18 cellular contexts compared by ENCODE assay signal in genomic region chr7:25995893-25996529, GRCh38.
A peak's percentile ranks its signal among the peaks of the same experiment; 100 is the strongest.
DNase-seq lines count a peak whose midpoint lies in the region; ATAC-seq, FAIRE-seq and TF ChIP-seq lines count a peak whose summit lies in the region.
"Had no signal": no experiment of that assay in that cellular context is flagged by ENCODE, and none has a peak within 500 bp of the region (broad histone marks: within the 10 kb centered on the region; RNA-seq: fewer than 3 reads in every experiment).

No MANE protein-coding gene starts in this region.

- H3K9me2 ChIP-seq in HCT116 (ENCODE audit: insufficient read depth) = no peaks in the 10 kb centered on the region; the same call in 1 of the 2 replicates

- no peak for FAIRE-seq in D721Med (lab: Jason Lieb, UNC)
- FAIRE-seq: GM12891 had no signal

- no peaks in the 10 kb centered on the region for H3K79me2 ChIP-seq in HCT116 (ENCODE audit: insufficient read depth, low read length)

- no peak overlapping the region for H3K27ac Mint-ChIP-seq in T-helper 2 cell treated with Interferon-gamma antibody and Interleukin-4, amounts not matched to agents 5 μg/mL and 100 μg/mL, for 36 hours
- no peak overlapping the region for H3K27ac Mint-ChIP-seq in activated naive CD4-positive, alpha-beta T cell treated with anti-CD3 and anti-CD28 coated beads, Interleukin-2, amount 50 U/mL, for 72 hours
- H3K27ac Mint-ChIP-seq: activated T-helper 17 cell treated with anti-CD3 and anti-CD28 coated beads, Interleukin-2, amount 50 U/mL, for 72 hours had no signal

- TF ChIP-seq RAD21 in HCT116 (IDR thresholded peaks at IDR 0.05; ENCODE audit: low read depth) = peak; percentile 62

- 79 to 87% (median 84%) methylated on average over 7 of the region's 7 CpGs for WGBS in spleen, 5 donors

- BruUV-seq in HCT116 (replicated peaks; lab: Mats Ljungman, UMichigan) (no TSS peak), Panc1 (replicated peaks; lab: Mats Ljungman, UMichigan) (no TSS peak)

- TF ChIP-seq POLR2A in HCT116 (IDR thresholded peaks at IDR 0.05; ENCODE audit: borderline replicate concordance, extremely low read depth, insufficient read depth, insufficient read length) (no peak), spleen (IDR thresholded peaks at IDR 0.05) (no peak)

- no peak overlapping the region for H3K27ac ChIP-seq in HCT116 (ENCODE audit: low read depth, low read length)
- no peak overlapping the region for H3K27ac ChIP-seq in Panc1 (ENCODE audit: low read length)
- no peak overlapping the region for H3K27ac ChIP-seq in spleen
- H3K27ac ChIP-seq: heart left ventricle, SJSA1, testis had no signal

- H3K27me3 ChIP-seq in HCT116 (ENCODE audit: insufficient read depth, low read length) (no peaks in the 10 kb centered on the region), Panc1 (ENCODE audit: control insufficient read depth, insufficient read depth, low read length) (peaks cover 2% of the 10 kb centered on the region; the same call in 1 of the 2 replicates), spleen (replicated peaks in 1 of 7) (peaks cover 0 to 35% (median 0%) of the 10 kb centered on the region in 7 donors)
- H3K27me3 ChIP-seq: BE2C, testis had no signal

- H3K36me3 Mint-ChIP-seq in T-helper 2 cell treated with Interferon-gamma antibody and Interleukin-4, amounts not matched to agents 5 μg/mL and 100 μg/mL, for 36 hours (ENCODE audit: low read depth) = no peaks in the 10 kb centered on the region
- no peaks in the 10 kb centered on the region for H3K36me3 Mint-ChIP-seq in activated naive CD4-positive, alpha-beta T cell treated with anti-CD3 and anti-CD28 coated beads, Interleukin-2, amount 50 U/mL, for 72 hours

- H3K4me3 ChIP-seq in HCT116 (replicated peaks in 1 of 2; ENCODE audit: low read depth in 1 of 2, low read length in 2 of 2) (no peak overlapping the region), Panc1 (ENCODE audit: low read depth in 2 of 2, low read length in 2 of 2) (no peak overlapping the region), spleen (no peak overlapping the region)
- H3K4me3 ChIP-seq: heart left ventricle, SJSA1, testis had no signal

- H3K9me3 ChIP-seq in HCT116 (ENCODE audit: control insufficient read depth in 1 of 2, insufficient read depth in 1 of 2, low read depth in 1 of 2, low read length in 2 of 2) = no peaks in the 10 kb centered on the region
- no peaks in the 10 kb centered on the region for H3K9me3 ChIP-seq in Panc1 (ENCODE audit: control insufficient read depth, insufficient read depth, low read depth, low read length)
- peaks cover 0 to 4% (median 0%) of the 10 kb centered on the region in 8 donors for H3K9me3 ChIP-seq in spleen
- H3K9me3 ChIP-seq: BE2C, heart left ventricle, SJSA1, testis had no signal

- RAD21 ChIA-PET in HCT116 (lab: Charles Lee; ENCODE audit: low non-redundant PET in 1 of 2, low total read pairs in 2 of 2, uncharacterized antibody in 2 of 2, unreplicated experiment in 2 of 2) = interaction anchor here in 1 of 2 experiments (0.6 kb wide), 1 partner anchor 175 kb away, joined by 4 read pairs; no protein-coding TSS in a partner anchor

- H3K4me1 Mint-ChIP-seq in T-helper 2 cell treated with Interferon-gamma antibody and Interleukin-4, amounts not matched to agents 5 μg/mL and 100 μg/mL, for 36 hours (ENCODE audit: low read depth) = no peaks in the 10 kb centered on the region
- H3K4me1 Mint-ChIP-seq: activated T-helper 17 cell treated with anti-CD3 and anti-CD28 coated beads, Interleukin-2, amount 50 U/mL, for 72 hours had no signal

- DNase-seq in D721Med (ENCODE audit: insufficient read length, low spot score) (no peak), HCT116 (ENCODE audit: low read depth, low spot score) (peak; percentile 18), Panc1 (ENCODE audit: low read depth, low spot score) (no peak), left lobe of liver (ENCODE audit: low spot score) (no peak), spleen (no peak)
- DNase-seq in T-helper 2 cell treated with Interferon-gamma antibody and Interleukin-4, amounts not matched to agents 5 μg/mL and 100 μg/mL, for 36 hours (ENCODE audit: low spot score) = no peak
- DNase-seq in activated naive CD4-positive, alpha-beta T cell treated with anti-CD3 and anti-CD28 coated beads, Interleukin-2, amount 50 U/mL, for 72 hours (ENCODE audit: low spot score in 2 of 2) = no peak
- DNase-seq: amniotic stem cell, BE2C, heart left ventricle, left cardiac atrium, MV-4-11, testis had no signal

- H3K4me1 ChIP-seq in HCT116 (ENCODE audit: control insufficient read depth in 1 of 2, insufficient read depth in 2 of 2, low read length in 2 of 2) = no peaks in the 10 kb centered on the region
- no peaks in the 10 kb centered on the region for H3K4me1 ChIP-seq in Panc1 (ENCODE audit: control insufficient read depth, insufficient read depth, low read length)
- H3K4me1 ChIP-seq in spleen = no peaks in the 10 kb centered on the region
- H3K4me1 ChIP-seq: BE2C, heart left ventricle, SJSA1, testis had no signal

- CTCF ChIA-PET in HCT116 (lab: Charles Lee) = no interaction called here
- CTCF ChIA-PET in Panc1 (lab: Charles Lee) = interaction anchor here (0.5 kb wide), 1 partner anchor 13 kb away, joined by 6 read pairs; no protein-coding TSS in a partner anchor

- intact Hi-C loops in HCT116 (cut with micrococcal nuclease) (no loop called here), Panc1 (cut with micrococcal nuclease; ENCODE audit: unreplicated experiment) (no loop called here), spleen (cut with DNase I; ENCODE audit: low total_unique reads) (no loop called here)

- H4K20me1 ChIP-seq in HCT116 (ENCODE audit: insufficient read depth) = no peaks in the 10 kb centered on the region

- H3K36me3 ChIP-seq in HCT116 (ENCODE audit: control insufficient read depth in 1 of 2, insufficient read depth in 2 of 2, low read length in 2 of 2) = no peaks in the 10 kb centered on the region
- no peaks in the 10 kb centered on the region for H3K36me3 ChIP-seq in Panc1 (ENCODE audit: control insufficient read depth, insufficient read depth, low read length)
- H3K36me3 ChIP-seq in spleen = no peaks in the 10 kb centered on the region
- H3K36me3 ChIP-seq: BE2C, heart left ventricle, SJSA1 had no signal

- POLR2A ChIA-PET in HCT116 (lab: Charles Lee) = interaction anchor here (0.5 kb wide), 1 partner anchor 36 kb away, joined by 4 read pairs; no protein-coding TSS in a partner anchor
- POLR2A ChIA-PET in Panc1 (lab: Charles Lee) = no interaction called here

- H3K9me3 Mint-ChIP-seq in T-helper 2 cell treated with Interferon-gamma antibody and Interleukin-4, amounts not matched to agents 5 μg/mL and 100 μg/mL, for 36 hours = no peaks in the 10 kb centered on the region
- no peaks in the 10 kb centered on the region for H3K9me3 Mint-ChIP-seq in activated naive CD4-positive, alpha-beta T cell treated with anti-CD3 and anti-CD28 coated beads, Interleukin-2, amount 50 U/mL, for 72 hours
- H3K9me3 Mint-ChIP-seq: activated T-helper 17 cell treated with anti-CD3 and anti-CD28 coated beads, Interleukin-2, amount 50 U/mL, for 72 hours had no signal

- peaks cover 28% of the 10 kb centered on the region for H3K27me3 Mint-ChIP-seq in T-helper 2 cell treated with Interferon-gamma antibody and Interleukin-4, amounts not matched to agents 5 μg/mL and 100 μg/mL, for 36 hours (ENCODE audit: low read depth)

- H3K4me3 Mint-ChIP-seq in T-helper 2 cell treated with Interferon-gamma antibody and Interleukin-4, amounts not matched to agents 5 μg/mL and 100 μg/mL, for 36 hours = no peak overlapping the region
- H3K4me3 Mint-ChIP-seq: activated T-helper 17 cell treated with anti-CD3 and anti-CD28 coated beads, Interleukin-2, amount 50 U/mL, for 72 hours had no signal

- in situ Hi-C loops in Panc1 (cut with HindIII; ENCODE audit: low pct_unique_long_range_greater_than_20kb, low sequenced_read_pairs) = no loop called here

- no peak overlapping the region for H2AFZ ChIP-seq in HCT116 (ENCODE audit: low read depth, low read length, poor library complexity, severe bottlenecking)

- H3K4me2 ChIP-seq in HCT116 (ENCODE audit: low read length) = no peak overlapping the region

- no peak overlapping the region for H3K9ac ChIP-seq in HCT116 (ENCODE audit: low read length)

- ATAC-seq in HCT116 (peak; percentile 68; the same call in 1 of the 2 replicates), Panc1 (no peak), left lobe of liver (peak; percentile 51), GM21717 (IDR thresholded peaks at IDR 0.05; ENCODE audit: unreplicated experiment) (no peak)
- no peak for ATAC-seq in activated naive CD4-positive, alpha-beta T cell treated with anti-CD3 and anti-CD28 coated beads, Interleukin-2, amount 50 U/mL, for 72 hours
- ATAC-seq: activated T-helper 17 cell treated with anti-CD3 and anti-CD28 coated beads, Interleukin-2, amount 50 U/mL, for 72 hours; esophagus mucosa; heart left ventricle; left cardiac atrium had no signal

- TF ChIP-seq CTCF in D721Med (IDR thresholded peaks at IDR 0.05; ENCODE audit: insufficient read depth, missing control alignments) (peak; percentile 10), HCT116 (IDR thresholded peaks at IDR 0.05 in 2 of 3, conservative IDR thresholded peaks at IDR 0.05 in 1 of 3; ENCODE audit: borderline replicate concordance in 1 of 3, insufficient read depth in 1 of 3, low read depth in 2 of 3, low read length in 2 of 3) (peak; percentile 33 to 56 (median 43); a peak in 4 of 6 replicates), Panc1 (IDR thresholded peaks at IDR 0.05) (peak; percentile 44), spleen (IDR thresholded peaks at IDR 0.05 in 8 of 11, conservative IDR thresholded peaks at IDR 0.05 in 3 of 11) (no peak)

TF ChIP-seq in HCT116, 20 proteins besides CTCF, POLR2A, EP300 and RAD21:
- TF ChIP-seq CBX3 (IDR thresholded peaks at IDR 0.05; ENCODE audit: low read depth) (peak; percentile 54; the same call in 1 of the 2 replicates), EZH2phosphoT487 (IDR thresholded peaks at IDR 0.05; ENCODE audit: borderline replicate concordance) (no peak)

Comparison
In these comparisons a context has a peak if more than half of its experiments do, and no peak if none do; other contexts are left out.
1. CTCF ChIP-seq: peak in D721Med (single experiment), HCT116 (3 of 3) and Panc1 (single experiment); none in spleen (0 of 11).
2. ATAC-seq: peak in HCT116 (single experiment) and left lobe of liver (single experiment); none in Panc1 (single experiment), activated naive CD4-positive, alpha-beta T cell treated with anti-CD3 and anti-CD28 coated beads, Interleukin-2, amount 50 U/mL, for 72 hours (0 of 2) and GM21717 (single experiment).